Comparison of ENCODE assay signal across 8 cellular contexts in the genomic region with DNA sequence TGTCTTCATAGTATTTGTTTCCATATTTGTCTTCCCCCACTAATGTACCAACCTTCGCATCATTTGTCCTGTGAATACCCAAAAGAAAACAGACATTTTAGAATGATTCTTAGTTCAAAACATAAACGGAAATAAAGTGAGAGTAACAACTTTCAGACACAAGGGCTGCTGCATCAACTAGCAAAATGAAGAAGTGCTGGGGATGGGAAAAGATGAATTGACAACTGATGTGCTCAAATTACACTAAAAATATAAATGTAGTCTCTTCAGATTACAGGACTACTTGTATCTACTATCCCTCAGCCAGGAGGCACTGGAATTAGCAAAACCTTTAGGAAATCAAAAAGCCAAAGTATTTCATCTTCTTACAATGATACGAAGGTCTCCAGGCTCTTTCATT. TPM values are rescaled to one million over a fixed set of nuclear protein-coding genes. Genes with fewer than 3 reads are reported as not detected.
A peak's percentile ranks its signal among the peaks of the same experiment; 100 is the strongest.
DNase-seq lines count a peak whose midpoint lies in the region; ATAC-seq, FAIRE-seq and TF ChIP-seq lines count a peak whose summit lies in the region.

No MANE protein-coding gene starts in this region.

- peak overlapping the region; percentile 96 for H3K27ac Mint-ChIP-seq in mesothelial cell of epicardium

- POLR2A ChIA-PET in A549 (lab: Yijun Ruan, JAX): interaction anchor here (1.2 to 1.4 kb wide), 4 partner anchors 11 to 215 kb away, joined by 3 to 10 read pairs (median 5); a partner anchor contains a TSS

- TF ChIP-seq EP300 in A549 (IDR thresholded peaks at IDR 0.05): no peak

- CTCF ChIA-PET in A549 (lab: Yijun Ruan, JAX): interaction anchor here (1.0 to 1.8 kb wide), 2 partner anchors 8 to 13 kb away, joined by 3 to 5 read pairs; no protein-coding TSS in a partner anchor

- H3K36me3 ChIP-seq in body of pancreas (replicated peaks in 1 of 2; ENCODE audit: insufficient read depth in 1 of 2, low read depth in 2 of 2): no peaks in the 10 kb centered on the region

- peaks cover 9% of the 10 kb centered on the region for H3K4me1 Mint-ChIP-seq in mesothelial cell of epicardium

- H3K9me3 ChIP-seq in A549 (peaks cover 10% of the 10 kb centered on the region; the same call in 2 of the 3 replicates), body of pancreas (no peaks in the 10 kb centered on the region)

- no peak for TF ChIP-seq POLR2A in A549 (IDR thresholded peaks at IDR 0.05; ENCODE audit: low read length)
- no peak for TF ChIP-seq POLR2A in body of pancreas (IDR thresholded peaks at IDR 0.05)

- H3K27me3 Mint-ChIP-seq in mesothelial cell of epicardium (ENCODE audit: low read depth): no peaks in the 10 kb centered on the region

- peaks cover 18% of the 10 kb centered on the region for H3K9me3 Mint-ChIP-seq in mesothelial cell of epicardium

- peak overlapping the region; percentile 84 to 95 for H3K27ac ChIP-seq in A549
- H3K27ac ChIP-seq in body of pancreas: peak overlapping the region in 3 of 4 donors; percentile 62 to 87 (median 74)

- H3K36me3 Mint-ChIP-seq in mesothelial cell of epicardium: peaks cover 16% of the 10 kb centered on the region

- WGBS in A549 (ENCODE audit: missing lambda C conversion rate): 23% methylated on average over 3 of the region's 3 CpGs
- 18 to 22% methylated on average over 3 of the region's 3 CpGs for WGBS in body of pancreas, 2 donors

- peak overlapping the region; percentile 84 for H3K4me2 ChIP-seq in A549

- no peak for FAIRE-seq in A549 (lab: Jason Lieb, UNC)

- intact Hi-C loops in body of pancreas (cut with DNase I): no loop called here
- intact Hi-C loops in left colon (cut with DNase I, micrococcal nuclease): no loop called here

- DNase-seq in A549 (ENCODE audit: low read depth in 1 of 2, low spot score in 1 of 2): no peak
- DNase-seq in body of pancreas: no peak
- no peak for DNase-seq in mesothelial cell of epicardium (ENCODE audit: low spot score in 2 of 2, unreplicated experiment in 2 of 2)
- no peak for DNase-seq in DMS 273 (lab: John Stamatoyannopoulos, UW; ENCODE audit: unreplicated experiment)
- DNase-seq in mesenteric fat pad (ENCODE audit: low spot score): no peak
- DNase-seq in left colon: no peak

- TF ChIP-seq CTCF in A549 (IDR thresholded peaks at IDR 0.05) (no peak), body of pancreas (IDR thresholded peaks at IDR 0.05) (no peak), mesothelial cell of epicardium (IDR thresholded peaks at IDR 0.05; ENCODE audit: unreplicated experiment) (no peak)

- H3K4me1 ChIP-seq in A549 (no peaks in the 10 kb centered on the region; the same call in 2 of the 3 replicates), body of pancreas (peaks cover 17% of the 10 kb centered on the region)

- H3K27me3 ChIP-seq in body of pancreas: no peaks in the 10 kb centered on the region

- ATAC-seq in A549 (no peak; a peak in 2 of 6 replicates), HG03565 (IDR thresholded peaks at IDR 0.05; ENCODE audit: unreplicated experiment) (peak; percentile 4), body of pancreas (no peak), GM19455 (IDR thresholded peaks at IDR 0.05; ENCODE audit: unreplicated experiment) (no peak), left colon (no peak)

- no peak for TF ChIP-seq RAD21 in A549 (conservative IDR thresholded peaks at IDR 0.05 in 1 of 2, IDR thresholded peaks at IDR 0.05 in 1 of 2)

- peak overlapping the region; percentile 92 for H3K4me3 Mint-ChIP-seq in mesothelial cell of epicardium

- peak overlapping the region; percentile 67 for H3K4me3 ChIP-seq in A549
- peak overlapping the region; percentile 48 to 93 for H3K4me3 ChIP-seq in body of pancreas

TF ChIP-seq in A549, 52 proteins besides CTCF, POLR2A, EP300 and RAD21:
- TF ChIP-seq FOSB (CRISPR knock-in tag; IDR thresholded peaks at IDR 0.05) (no peak), ZFP36 (IDR thresholded peaks at IDR 0.05; ENCODE audit: borderline replicate concordance, partially characterized antibody) (no peak), MAZ (IDR thresholded peaks at IDR 0.05; ENCODE audit: borderline replicate concordance, low read depth, low read length) (no peak), RNF2 (IDR thresholded peaks at IDR 0.05; ENCODE audit: borderline replicate concordance, low read depth) (no peak), JUN (IDR thresholded peaks at IDR 0.05) (no peak), SMC3 (IDR thresholded peaks at IDR 0.05) (no peak), KDM1A (IDR thresholded peaks at IDR 0.05; ENCODE audit: low read depth) (no peak), CHD4 (IDR thresholded peaks at IDR 0.05; ENCODE audit: borderline replicate concordance) (no peak), HOXB13 (CRISPR knock-in tag; IDR thresholded peaks at IDR 0.05; ENCODE audit: low read depth) (no peak)
- TF ChIP-seq, protein P1, sequence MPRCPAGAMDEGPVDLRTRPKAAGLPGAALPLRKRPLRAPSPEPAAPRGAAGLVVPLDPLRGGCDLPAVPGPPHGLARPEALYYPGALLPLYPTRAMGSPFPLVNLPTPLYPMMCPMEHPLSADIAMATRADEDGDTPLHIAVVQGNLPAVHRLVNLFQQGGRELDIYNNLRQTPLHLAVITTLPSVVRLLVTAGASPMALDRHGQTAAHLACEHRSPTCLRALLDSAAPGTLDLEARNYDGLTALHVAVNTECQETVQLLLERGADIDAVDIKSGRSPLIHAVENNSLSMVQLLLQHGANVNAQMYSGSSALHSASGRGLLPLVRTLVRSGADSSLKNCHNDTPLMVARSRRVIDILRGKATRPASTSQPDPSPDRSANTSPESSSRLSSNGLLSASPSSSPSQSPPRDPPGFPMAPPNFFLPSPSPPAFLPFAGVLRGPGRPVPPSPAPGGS (IDR thresholded peaks at IDR 0.05): no peak

RNA-seq across cellular contexts. Expression of a gene that starts 0.7 kb away (rescaled TPM):
- polyA plus RNA-seq in A549 (2011; rRNA removed) (257 and 260 TPM in 2 replicates), A549 (2017; fragmentation: RNase III; extraction: RNeasy Plus Mini Kit Qiagen cat#74134 plus additional on column Dnase treatment) (203 to 209 TPM (median 207 TPM) in 3 replicates)
- polyA plus RNA-seq in A549 (2012; cell fraction: cytosol; rRNA removed): 141 and 196 TPM in 2 replicates
- polyA plus RNA-seq in A549 (2012; cell fraction: nucleus; rRNA removed): 71.6 and 107 TPM in 2 replicates
- polyA minus RNA-seq in A549 (2011; rRNA and poly(A)+ RNA removed): 66.9 and 83.0 TPM in 2 replicates
- total RNA-seq in body of pancreas (10 to 100 TPM; 21.4 to 41.0 TPM), mesothelial cell of epicardium (63.4 to 74.0 TPM (median 71.0 TPM) in 3 replicates), mesenteric fat pad (80.6 TPM), left colon (100 to 1,000 TPM; 125 to 141 TPM)
